Comparison of ENCODE assay signal across 23 cellular contexts in the genomic region with DNA sequence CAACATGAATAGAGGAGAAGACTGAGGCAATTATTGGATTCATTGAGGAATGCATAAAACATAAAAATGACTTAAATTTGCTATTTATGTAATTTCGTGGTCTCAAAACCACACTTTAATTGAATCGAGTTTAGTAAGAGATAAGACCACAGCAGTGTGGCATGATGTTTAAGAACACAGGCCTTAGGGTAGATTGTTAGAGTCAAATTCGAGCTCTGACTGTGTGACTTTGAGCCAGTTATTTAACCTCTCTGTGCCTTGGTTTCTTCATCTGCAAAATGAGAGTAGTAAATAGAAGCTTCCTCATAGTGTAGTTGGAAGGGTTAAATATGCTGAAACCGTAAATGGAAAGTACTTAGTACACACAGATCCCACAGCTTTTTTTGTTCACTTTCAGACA. TPM values are rescaled to one million over a fixed set of nuclear protein-coding genes. Genes with fewer than 3 reads are reported as not detected.
"Had no signal": no experiment of that assay in that cellular context is flagged by ENCODE, and none has a peak within 500 bp of the region (broad histone marks: within the 10 kb centered on the region; RNA-seq: fewer than 3 reads in every experiment).

No MANE protein-coding gene starts in this region.

- H2AFZ ChIP-seq: hepatocyte, neural progenitor cell had no signal

- H3K4me3 Mint-ChIP-seq: natural killer cell treated with Interleukin-12 subunit alpha and Interleukin-12 subunit beta and Interleukin-15 and Interleukin-18, amount 100 ng/mL, for 72 hours; neural progenitor cell had no signal

- H3K4me2 ChIP-seq: hepatocyte, neural progenitor cell had no signal

- H3K36me3 ChIP-seq: esophagus squamous epithelium, neural progenitor cell, ovary, right atrium auricular region, sigmoid colon, stomach, thoracic aorta had no signal

- H3K27ac ChIP-seq: esophagus squamous epithelium, hepatocyte, neural progenitor cell, ovary, right atrium auricular region, sigmoid colon, skin epidermis, thoracic aorta had no signal

- H3K4me1 Mint-ChIP-seq: neural progenitor cell had no signal

- H3K27ac Mint-ChIP-seq: natural killer cell treated with Interleukin-12 subunit alpha and Interleukin-12 subunit beta and Interleukin-15 and Interleukin-18, amount 100 ng/mL, for 72 hours; neural progenitor cell had no signal

- DNase-seq: dermis blood vessel endothelial cell; esophagus squamous epithelium; foreskin melanocyte; head of caudate nucleus; left colon; left ventricle myocardium superior; mesenchymal stem cell; midbrain; nucleus accumbens; ovary; sigmoid colon; stimulated activated naive CD4-positive, alpha-beta T cell; stomach; substantia nigra; trophoblast cell had no signal

- H3K9me3 ChIP-seq: esophagus squamous epithelium, ovary, right atrium auricular region, sigmoid colon, stomach, thoracic aorta had no signal

- H3K9me3 Mint-ChIP-seq: natural killer cell treated with Interleukin-12 subunit alpha and Interleukin-12 subunit beta and Interleukin-15 and Interleukin-18, amount 100 ng/mL, for 72 hours; neural progenitor cell had no signal

- H3K9ac ChIP-seq: neural progenitor cell had no signal

- H3K36me3 Mint-ChIP-seq: natural killer cell treated with Interleukin-12 subunit alpha and Interleukin-12 subunit beta and Interleukin-15 and Interleukin-18, amount 100 ng/mL, for 72 hours; neural progenitor cell had no signal

- H3K27me3 ChIP-seq: esophagus squamous epithelium, hepatocyte, ovary, right atrium auricular region, sigmoid colon, stomach had no signal

- H3K4me1 ChIP-seq: esophagus squamous epithelium, neural progenitor cell, right atrium auricular region, sigmoid colon, stomach had no signal

- H3K4me3 ChIP-seq: esophagus squamous epithelium, hepatocyte, lung, neural progenitor cell, ovary, right atrium auricular region, sigmoid colon, skin epidermis, stomach, thoracic aorta had no signal

- ATAC-seq: left colon; left ventricle myocardium superior; natural killer cell treated with Interleukin-12 subunit alpha and Interleukin-12 subunit beta and Interleukin-15 and Interleukin-18, amount 100 ng/mL, for 72 hours had no signal

RNA-seq across cellular contexts. Expression of gene SSTR1, which starts 9.3 kb away (rescaled TPM):
- total RNA-seq: natural killer cell treated with Interleukin-12 subunit alpha and Interleukin-12 subunit beta and Interleukin-15 and Interleukin-18, amount 100 ng/mL, for 72 hours had no signal

RNA-seq across cellular contexts. Expression of gene CLEC14A, which starts 57.5 kb away (rescaled TPM):
- total RNA-seq: epithelial cell of proximal tubule; natural killer cell treated with Interleukin-12 subunit alpha and Interleukin-12 subunit beta and Interleukin-15 and Interleukin-18, amount 100 ng/mL, for 72 hours had no signal
